In the genomic region with DNA sequence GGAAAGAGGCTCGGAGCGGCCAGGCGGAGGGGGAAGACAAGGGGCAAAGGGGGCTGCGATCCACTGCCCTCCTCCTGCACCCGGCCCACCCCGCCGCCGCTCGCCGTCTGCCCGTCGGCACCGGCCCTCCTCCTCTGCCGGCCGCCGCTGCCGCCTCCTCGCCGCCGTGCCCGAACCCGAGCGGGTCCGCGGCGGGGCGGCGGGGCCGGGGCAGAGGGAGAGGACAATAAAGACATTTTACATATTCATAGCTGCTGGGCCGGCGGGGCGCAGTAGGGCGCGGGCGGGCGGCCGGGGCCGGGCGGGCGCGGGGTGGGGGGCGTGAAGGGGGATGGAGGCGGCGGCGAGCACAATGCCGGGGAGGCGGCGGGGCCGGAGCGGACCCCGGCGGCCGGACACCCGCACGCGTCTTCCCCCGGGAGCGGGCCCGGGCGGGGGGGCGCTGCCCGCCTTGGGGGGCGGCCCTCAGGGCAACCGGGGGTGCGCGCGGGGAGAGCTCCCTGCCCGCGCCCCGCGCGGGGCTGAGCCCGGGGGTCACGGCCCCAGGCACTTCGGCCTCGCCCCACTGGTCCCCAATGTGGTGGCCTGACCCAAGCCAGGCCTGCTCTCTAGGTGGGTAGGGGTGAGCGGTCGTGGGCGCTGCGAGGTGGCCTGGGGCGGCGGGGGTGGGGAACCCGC, we compare ENCODE assay signal across 8 cellular contexts. TPM values are rescaled to one million over a fixed set of nuclear protein-coding genes. Genes with fewer than 3 reads are reported as not detected.
DNase-seq lines count a peak whose midpoint lies in the region; ATAC-seq and TF ChIP-seq lines count a peak whose summit lies in the region.

No MANE protein-coding gene starts in this region.

- in situ Hi-C loops in gastrocnemius medialis (cut with MboI; ENCODE audit: low sequenced_read_pairs in 4 of 4): no loop called here

- H3K27ac Mint-ChIP-seq in activated naive CD8-positive, alpha-beta T cell: peak overlapping the region; percentile 99

- peak overlapping the region; percentile 95 for H3K4me3 Mint-ChIP-seq in activated naive CD8-positive, alpha-beta T cell

- H3K4me3 ChIP-seq in HUES64 (ENCODE audit: low read length): peak overlapping the region; percentile 87
- H3K4me3 ChIP-seq in right atrium auricular region: peak overlapping the region; percentile 93
- H3K4me3 ChIP-seq in gastrocnemius medialis: peak overlapping the region; percentile 73 to 89 (median 77)

- ATAC-seq in GM21423 (IDR thresholded peaks at IDR 0.05; ENCODE audit: unreplicated experiment) (peak; percentile 10), gastrocnemius medialis (peak; percentile 13 to 19)

- H3K36me3 ChIP-seq in HUES64 (ENCODE audit: insufficient read depth, low read length) (no peaks in the 10 kb centered on the region), right atrium auricular region (no peaks in the 10 kb centered on the region), gastrocnemius medialis (no peaks in the 10 kb centered on the region)

- DNase-seq in EH (ENCODE audit: low read depth): peak; percentile 18
- DNase-seq in right atrium auricular region (ENCODE audit: low spot score): no peak
- DNase-seq in gastrocnemius medialis: no peak
- DNase-seq in inferior parietal cortex (ENCODE audit: extremely low spot score): no peak
- DNase-seq in SKM-1 treated with dmso at 0.1 percent for 144 hours (lab: John Stamatoyannopoulos, UW; ENCODE audit: unreplicated experiment): no peak

- H3K27me3 ChIP-seq in HUES64 (ENCODE audit: insufficient read depth, low read length) (no peaks in the 10 kb centered on the region), right atrium auricular region (no peaks in the 10 kb centered on the region), gastrocnemius medialis (no peaks in the 10 kb centered on the region)

- H3K27ac ChIP-seq in HUES64 (ENCODE audit: low read depth, low read length) (peak overlapping the region; percentile 100), right atrium auricular region (peak overlapping the region; percentile 96 to 97), gastrocnemius medialis (peak overlapping the region; percentile 93 to 99 (median 98))

- H3K9me3 Mint-ChIP-seq in activated naive CD8-positive, alpha-beta T cell (ENCODE audit: low read depth): no peaks in the 10 kb centered on the region

- under 1% methylated on average over 83 of the region's 83 CpGs for WGBS in HUES64

- peaks cover 2% of the 10 kb centered on the region for H3K36me3 Mint-ChIP-seq in activated naive CD8-positive, alpha-beta T cell

- H3K27me3 Mint-ChIP-seq in activated naive CD8-positive, alpha-beta T cell: no peaks in the 10 kb centered on the region

- H3K9me3 ChIP-seq in HUES64 (ENCODE audit: insufficient read depth, low read depth, low read length): no peaks in the 10 kb centered on the region
- H3K9me3 ChIP-seq in right atrium auricular region: no peaks in the 10 kb centered on the region
- H3K9me3 ChIP-seq in gastrocnemius medialis: no peaks in the 10 kb centered on the region

- peak overlapping the region; percentile 95 for H3K9ac ChIP-seq in HUES64 (ENCODE audit: low read depth, low read length)

- H3K4me1 ChIP-seq in HUES64 (ENCODE audit: insufficient read depth, low read length): peaks cover 46% of the 10 kb centered on the region
- H3K4me1 ChIP-seq in right atrium auricular region: peaks cover 0 to 19% of the 10 kb centered on the region in 2 donors
- peaks cover 43 to 48% of the 10 kb centered on the region in 2 donors for H3K4me1 ChIP-seq in gastrocnemius medialis

- intact Hi-C loops in gastrocnemius medialis (cut with DNase I; ENCODE audit: low total_unique reads): loop anchor here (2.0 to 5.0 kb wide), 4 partner anchors 84 to 716 kb away; partner anchors contain the start of genes CREG1, DCAF6 and MPC2

- TF ChIP-seq CTCF in right atrium auricular region (IDR thresholded peaks at IDR 0.05) (no peak), gastrocnemius medialis (IDR thresholded peaks at IDR 0.05 in 4 of 5, conservative IDR thresholded peaks at IDR 0.05 in 1 of 5) (no peak)

- H3K4me1 Mint-ChIP-seq in activated naive CD8-positive, alpha-beta T cell (ENCODE audit: low read depth): peaks cover 47% of the 10 kb centered on the region

- peak in 1 of 2 donors; percentile 48 for TF ChIP-seq POLR2A in gastrocnemius medialis (IDR thresholded peaks at IDR 0.05)

RNA-seq across cellular contexts. Expression of gene POU2F1, which starts 0.6 kb away (rescaled TPM):
- 13.2 TPM for polyA plus RNA-seq in HUES64 (2013, experiment 1 of 2)
- 14.4 TPM for polyA plus RNA-seq in HUES64 (2013, experiment 2 of 2)
- total RNA-seq in right atrium auricular region (10 to 100 TPM in 1 of 2 donors, 1 to 10 TPM in 1; 7.7 to 10.9 TPM), gastrocnemius medialis (1 to 10 TPM; 3.8 to 7.3 (median 4.8) TPM)
